Comparison of ENCODE assay signal across 31 cellular contexts in genomic region chrX:3415011-3415410, GRCh38.
"Had no signal": no experiment of that assay in that cellular context is flagged by ENCODE, and none has a peak within 500 bp of the region (broad histone marks: within the 10 kb centered on the region; RNA-seq: fewer than 3 reads in every experiment).

No MANE protein-coding gene starts in this region.

- H3K36me3 Mint-ChIP-seq: activated naive CD8-positive, alpha-beta T cell treated with anti-CD3 and anti-CD28 coated beads, Interleukin-2, amount 10 ng/mL, durations not matched to agents 7 days and 5 days; natural killer cell treated with Interleukin-12 subunit alpha and Interleukin-12 subunit beta and Interleukin-15 and Interleukin-18, amount 100 ng/mL, for 72 hours; stimulated activated effector memory CD8-positive, alpha-beta T cell treated with anti-CD3 and anti-CD28 coated beads, Interleukin-12 subunit alpha, Interleukin-12 subunit beta, amount 100 ng/mL, for 72 hours had no signal

- ATAC-seq: gastrocnemius medialis; mucosa of descending colon; natural killer cell treated with Interleukin-12 subunit alpha and Interleukin-12 subunit beta and Interleukin-15 and Interleukin-18, amount 100 ng/mL, for 72 hours; right lobe of liver; stimulated activated effector memory CD8-positive, alpha-beta T cell treated with anti-CD3 and anti-CD28 coated beads, Interleukin-12 subunit alpha, Interleukin-12 subunit beta, amount 100 ng/mL, for 72 hours; stimulated activated naive CD8-positive, alpha-beta T cell treated with anti-CD3 and anti-CD28 coated beads, Interleukin-15, amount 100 ng/mL, for 72 hours; upper lobe of right lung had no signal

- FAIRE-seq: islet of Langerhans had no signal

- H3K4me1 ChIP-seq: breast epithelium, esophagus muscularis mucosa, gastrocnemius medialis, left ventricle myocardium inferior, right lobe of liver, thyroid gland, upper lobe of right lung had no signal

- H3K27ac ChIP-seq: breast epithelium, esophagus muscularis mucosa, gastrocnemius medialis, left ventricle myocardium inferior, right lobe of liver, skin epidermis, thyroid gland, upper lobe of right lung, VCaP had no signal

- H3K4me1 Mint-ChIP-seq: activated naive CD8-positive, alpha-beta T cell treated with anti-CD3 and anti-CD28 coated beads, Interleukin-2, amount 10 ng/mL, durations not matched to agents 7 days and 5 days; stimulated activated effector memory CD8-positive, alpha-beta T cell treated with anti-CD3 and anti-CD28 coated beads, Interleukin-12 subunit alpha, Interleukin-12 subunit beta, amount 100 ng/mL, for 72 hours; stimulated activated naive CD8-positive, alpha-beta T cell treated with anti-CD3 and anti-CD28 coated beads, Interleukin-15, amount 100 ng/mL, for 72 hours had no signal

- H3K4me3 ChIP-seq: breast epithelium, esophagus muscularis mucosa, gastrocnemius medialis, left ventricle myocardium inferior, lung, mucosa of descending colon, right lobe of liver, skin epidermis, thyroid gland, upper lobe of right lung had no signal

- H3K27me3 Mint-ChIP-seq: activated naive CD8-positive, alpha-beta T cell treated with anti-CD3 and anti-CD28 coated beads, Interleukin-2, amount 10 ng/mL, durations not matched to agents 7 days and 5 days; stimulated activated naive CD8-positive, alpha-beta T cell treated with anti-CD3 and anti-CD28 coated beads, Interleukin-15, amount 100 ng/mL, for 72 hours had no signal

- H3K36me3 ChIP-seq: breast epithelium, esophagus muscularis mucosa, gastrocnemius medialis, left ventricle myocardium inferior, right lobe of liver, thyroid gland, upper lobe of right lung had no signal

- H3K27ac Mint-ChIP-seq: activated naive CD4-positive, alpha-beta T cell treated with anti-CD3 and anti-CD28 coated beads for 36 hours; activated naive CD8-positive, alpha-beta T cell treated with anti-CD3 and anti-CD28 coated beads, Interleukin-2, amount 10 ng/mL, durations not matched to agents 7 days and 5 days; activated T-helper 1 cell treated with anti-CD3 and anti-CD28 coated beads, Interleukin-12 subunit alpha, Interleukin-12 subunit beta, Interleukin-2, Interleukin-4 antibody, amounts not matched to agents 30 ng/mL and 10 ng/mL and 1 ng/mL, durations not matched to agents 14 hours and 24 hours and 36 hours; natural killer cell treated with Interleukin-12 subunit alpha and Interleukin-12 subunit beta and Interleukin-15 and Interleukin-18, amount 100 ng/mL, for 72 hours; stimulated activated effector memory CD8-positive, alpha-beta T cell treated with anti-CD3 and anti-CD28 coated beads, Interleukin-12 subunit alpha, Interleukin-12 subunit beta, amount 100 ng/mL, for 72 hours; stimulated activated naive CD8-positive, alpha-beta T cell treated with anti-CD3 and anti-CD28 coated beads, Interleukin-15, amount 100 ng/mL, for 72 hours had no signal

- H3K9me3 ChIP-seq: breast epithelium, gastrocnemius medialis, left ventricle myocardium inferior, mucosa of descending colon, right lobe of liver, thyroid gland, upper lobe of right lung had no signal

- H3K27me3 ChIP-seq: breast epithelium, esophagus muscularis mucosa, gastrocnemius medialis, right lobe of liver, thyroid gland, upper lobe of right lung had no signal

- H3K9me3 Mint-ChIP-seq: activated naive CD8-positive, alpha-beta T cell treated with anti-CD3 and anti-CD28 coated beads, Interleukin-2, amount 10 ng/mL, durations not matched to agents 7 days and 5 days; activated T-helper 1 cell treated with anti-CD3 and anti-CD28 coated beads, Interleukin-12 subunit alpha, Interleukin-12 subunit beta, Interleukin-2, Interleukin-4 antibody, amounts not matched to agents 30 ng/mL and 10 ng/mL and 1 ng/mL, durations not matched to agents 14 hours and 24 hours and 36 hours; natural killer cell treated with Interleukin-12 subunit alpha and Interleukin-12 subunit beta and Interleukin-15 and Interleukin-18, amount 100 ng/mL, for 72 hours had no signal

- H3K4me3 Mint-ChIP-seq: activated naive CD4-positive, alpha-beta T cell treated with anti-CD3 and anti-CD28 coated beads for 36 hours; activated naive CD8-positive, alpha-beta T cell treated with anti-CD3 and anti-CD28 coated beads, Interleukin-2, amount 10 ng/mL, durations not matched to agents 7 days and 5 days; activated T-helper 1 cell treated with anti-CD3 and anti-CD28 coated beads, Interleukin-12 subunit alpha, Interleukin-12 subunit beta, Interleukin-2, Interleukin-4 antibody, amounts not matched to agents 30 ng/mL and 10 ng/mL and 1 ng/mL, durations not matched to agents 14 hours and 24 hours and 36 hours; natural killer cell treated with Interleukin-12 subunit alpha and Interleukin-12 subunit beta and Interleukin-15 and Interleukin-18, amount 100 ng/mL, for 72 hours; stimulated activated effector memory CD8-positive, alpha-beta T cell treated with anti-CD3 and anti-CD28 coated beads, Interleukin-12 subunit alpha, Interleukin-12 subunit beta, amount 100 ng/mL, for 72 hours; stimulated activated naive CD8-positive, alpha-beta T cell treated with anti-CD3 and anti-CD28 coated beads, Interleukin-15, amount 100 ng/mL, for 72 hours had no signal

- DNase-seq: activated CD4-positive, alpha-beta T cell treated with anti-CD3 and anti-CD28 coated beads for 4 hours; activated CD4-positive, alpha-beta T cell treated with anti-CD3 and anti-CD28 coated beads, Interleukin-2, amount 50 U/mL, for 4 hours; activated CD8-positive, alpha-beta memory T cell treated with anti-CD3 and anti-CD28 coated beads for 24 hours; activated effector memory CD4-positive, alpha-beta T cell treated with anti-CD3 and anti-CD28 coated beads, Interleukin-2, amount 50 U/mL, for 16 hours; activated naive CD4-positive, alpha-beta T cell treated with anti-CD3 and anti-CD28 coated beads for 36 hours; activated naive CD8-positive, alpha-beta T cell treated with anti-CD3 and anti-CD28 coated beads, Interleukin-2, amount 10 ng/mL, durations not matched to agents 7 days and 5 days; activated T-cell treated with anti-CD3 and anti-CD28 coated beads, Interleukin-2, amount 50 U/mL, for 1 hour; amniotic stem cell; central memory CD4-positive, alpha-beta T cell; dermis blood vessel endothelial cell; effector CD4-positive, alpha-beta T cell; gastrocnemius medialis; glutamatergic neuron; left ventricle myocardium inferior; mesendoderm; mucosa of descending colon; right lobe of liver; stimulated activated CD4-positive, alpha-beta T cell treated with anti-CD3 and anti-CD28 coated beads, Interleukin-4, amount 100 ng/mL, for 24 hours; stimulated activated naive CD8-positive, alpha-beta T cell treated with anti-CD3 and anti-CD28 coated beads, Interleukin-15, amount 100 ng/mL, for 72 hours; substantia nigra; thyroid gland; upper lobe of right lung had no signal
